23 cellular contexts compared by ENCODE assay signal in the genomic region with DNA sequence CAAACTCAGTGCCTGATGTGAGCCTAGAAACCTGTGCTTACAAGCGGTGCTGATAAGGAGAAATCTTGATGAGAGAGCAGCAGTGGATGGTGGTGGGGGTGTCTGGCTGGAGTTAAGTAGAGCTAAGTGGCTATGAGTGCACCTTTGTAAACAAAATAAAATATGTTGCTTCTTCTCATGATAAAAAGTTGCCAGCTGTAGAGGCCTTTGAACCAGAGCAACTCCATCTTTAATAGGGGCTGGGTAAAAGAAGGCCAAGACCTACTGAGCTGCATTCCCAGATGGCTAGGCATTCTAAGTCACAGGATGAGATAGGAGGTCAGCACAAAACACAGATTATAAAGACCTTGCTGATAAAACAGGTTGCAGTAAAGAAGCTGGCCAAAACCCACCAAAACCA.
"Had no signal": no experiment of that assay in that cellular context is flagged by ENCODE, and none has a peak within 500 bp of the region (broad histone marks: within the 10 kb centered on the region; RNA-seq: fewer than 3 reads in every experiment).

No MANE protein-coding gene starts in this region.

- H3K4me3 ChIP-seq: esophagus squamous epithelium, gastroesophageal sphincter, left ventricle myocardium inferior, lower lobe of right lung, neural progenitor cell, pancreas, suprapubic skin, thyroid gland, upper lobe of left lung had no signal

- H3K36me3 ChIP-seq: esophagus squamous epithelium, gastroesophageal sphincter, left ventricle myocardium inferior, lower lobe of right lung, neural progenitor cell, pancreas, suprapubic skin, thyroid gland, upper lobe of left lung had no signal

- H3K4me3 Mint-ChIP-seq: dendritic cell treated with granulocyte-macrophage colony-stimulating factor and Interleukin-4, amounts not matched to agents 40 ng/mL and 50 ng/mL, for 4 days; immature natural killer cell; memory B cell; natural killer cell treated with Interleukin-12 subunit alpha and Interleukin-12 subunit beta and Interleukin-15 and Interleukin-18, amount 100 ng/mL, for 72 hours; neural progenitor cell; stimulated activated effector memory CD8-positive, alpha-beta T cell treated with anti-CD3 and anti-CD28 coated beads, Interleukin-12 subunit alpha, Interleukin-12 subunit beta, amount 100 ng/mL, for 72 hours had no signal

- H3K27ac Mint-ChIP-seq: dendritic cell treated with granulocyte-macrophage colony-stimulating factor and Interleukin-4, amounts not matched to agents 40 ng/mL and 50 ng/mL, for 4 days; immature natural killer cell; memory B cell; natural killer cell treated with Interleukin-12 subunit alpha and Interleukin-12 subunit beta and Interleukin-15 and Interleukin-18, amount 100 ng/mL, for 72 hours; neural progenitor cell; progenitor cell of endocrine pancreas; stimulated activated effector memory CD8-positive, alpha-beta T cell treated with anti-CD3 and anti-CD28 coated beads, Interleukin-12 subunit alpha, Interleukin-12 subunit beta, amount 100 ng/mL, for 72 hours had no signal

- DNase-seq: esophagus squamous epithelium; foreskin fibroblast; glutamatergic neuron; immature natural killer cell; left ventricle myocardium inferior; lower lobe of right lung; midbrain; nucleus accumbens; pancreas; right cardiac atrium; stimulated activated CD4-positive, alpha-beta T cell treated with anti-CD3 and anti-CD28 coated beads, Interleukin-4, amount 100 ng/mL, for 1 hour; stimulated activated CD8-positive, alpha-beta memory T cell treated with anti-CD3 and anti-CD28 coated beads, Interleukin-4, amount 100 ng/mL, for 48 hours; stimulated activated naive CD8-positive, alpha-beta T cell treated with anti-CD3 and anti-CD28 coated beads, Interleukin-15, Interleukin-2, amounts not matched to agents 100 U/mL and 50 U/mL, for 24 hours; thyroid gland; upper lobe of left lung had no signal

- H3K4me1 ChIP-seq: gastroesophageal sphincter, left ventricle myocardium inferior, lower lobe of right lung, pancreas, suprapubic skin, thyroid gland, upper lobe of left lung had no signal

- H3K36me3 Mint-ChIP-seq: neural progenitor cell had no signal

- H2AFZ ChIP-seq: neural progenitor cell had no signal

- H3K27me3 Mint-ChIP-seq: dendritic cell treated with granulocyte-macrophage colony-stimulating factor and Interleukin-4, amounts not matched to agents 40 ng/mL and 50 ng/mL, for 4 days; memory B cell; natural killer cell treated with Interleukin-12 subunit alpha and Interleukin-12 subunit beta and Interleukin-15 and Interleukin-18, amount 100 ng/mL, for 72 hours; progenitor cell of endocrine pancreas had no signal

- ATAC-seq: lower lobe of right lung; natural killer cell treated with Interleukin-12 subunit alpha and Interleukin-12 subunit beta and Interleukin-15 and Interleukin-18, amount 100 ng/mL, for 72 hours; stimulated activated effector memory CD8-positive, alpha-beta T cell treated with anti-CD3 and anti-CD28 coated beads, Interleukin-12 subunit alpha, Interleukin-12 subunit beta, amount 100 ng/mL, for 72 hours; stimulated activated naive CD8-positive, alpha-beta T cell treated with anti-CD3 and anti-CD28 coated beads, Interleukin-15, Interleukin-2, amounts not matched to agents 100 U/mL and 50 U/mL, for 24 hours had no signal

- H3K27me3 ChIP-seq: esophagus squamous epithelium, gastroesophageal sphincter, neural progenitor cell, pancreas, suprapubic skin, thyroid gland, upper lobe of left lung had no signal

- H3K9me3 ChIP-seq: pancreas, thyroid gland had no signal

- H3K27ac ChIP-seq: gastroesophageal sphincter, left ventricle myocardium inferior, lower lobe of right lung, neural progenitor cell, pancreas, suprapubic skin, thyroid gland, upper lobe of left lung had no signal

- H3K9ac ChIP-seq: neural progenitor cell had no signal

- H3K4me1 Mint-ChIP-seq: immature natural killer cell had no signal
